ENCODE assay signal across 8 cellular contexts in genomic region chr10:73879296-73880173, GRCh38. TPM values are rescaled to one million over a fixed set of nuclear protein-coding genes. Genes with fewer than 3 reads are reported as not detected.
A peak's percentile ranks its signal among the peaks of the same experiment; 100 is the strongest.
DNase-seq lines count a peak whose midpoint lies in the region; ATAC-seq and TF ChIP-seq lines count a peak whose summit lies in the region.

No MANE protein-coding gene starts in this region.

- 11 to 13% methylated on average over 14 of the region's 14 CpGs for WGBS in esophagus squamous epithelium, 2 donors

- H4K20me1 ChIP-seq in PC-3 (ENCODE audit: low read length) = no peaks in the 10 kb centered on the region

- no peaks in the 10 kb centered on the region for H3K9me2 ChIP-seq in PC-3 (replicated peaks; ENCODE audit: low read length)

- peak; percentile 38 for DNase-seq in COR-L47 (lab: John Stamatoyannopoulos, UW)
- DNase-seq in GM20000 (ENCODE audit: low spot score) = peak; percentile 84
- DNase-seq in HL-60 (ENCODE audit: low read depth in 1 of 2, low spot score in 1 of 2) = peak; percentile 85 to 93
- peak; percentile 100 for DNase-seq in PC-3
- peak; percentile 91 for DNase-seq in activated T-cell treated with anti-CD3 and anti-CD28 coated beads, Interleukin-2, amount 50 U/mL, for 1 hour
- DNase-seq in esophagus squamous epithelium (lab: John Stamatoyannopoulos, UW) = peak; percentile 40
- peak; percentile 80 for DNase-seq in neural crest cell (ENCODE audit: low read depth, low spot score)
- peak; percentile 95 for DNase-seq in stimulated activated naive CD8-positive, alpha-beta T cell treated with anti-CD3 and anti-CD28 coated beads, Interleukin-15, Interleukin-2, amounts not matched to agents 100 U/mL and 50 U/mL, for 24 hours

- intact Hi-C loops in PC-3 (cut with micrococcal nuclease) = loop anchor here (1.0 to 5.0 kb wide), 6 partner anchors 30 to 227 kb away; partner anchors contain the start of gene NDST2
- intact Hi-C loops in esophagus squamous epithelium (cut with DNase I) = loop anchor here (5.0 kb wide), 1 partner anchor 32 kb away; no protein-coding TSS in a partner anchor

- TF ChIP-seq POLR2A in esophagus squamous epithelium (IDR thresholded peaks at IDR 0.05) = no peak

- H3K4me1 Mint-ChIP-seq in neural crest cell = peaks cover 11% of the 10 kb centered on the region

- POLR2A ChIA-PET in PC-3 (lab: Charles Lee; ENCODE audit: unreplicated experiment) = interaction anchor here (0.5 to 0.9 kb wide), 10 partner anchors 9 to 623 kb away, joined by 3 to 10 read pairs (median 5); partner anchors contain the start of gene VCL

- H3K4me3 ChIP-seq in HL-60 (replicated peaks; ENCODE audit: insufficient read depth, low read length) = no peak overlapping the region
- peak overlapping the region; percentile 8; the same call in 1 of the 2 replicates for H3K4me3 ChIP-seq in PC-3 (ENCODE audit: low read length)
- no peak overlapping the region for H3K4me3 ChIP-seq in esophagus squamous epithelium

- H3K36me3 ChIP-seq in PC-3 (ENCODE audit: low read depth, low read length) = no peaks in the 10 kb centered on the region
- H3K36me3 ChIP-seq in esophagus squamous epithelium = no peaks in the 10 kb centered on the region

- H3F3A ChIP-seq in PC-3 (ENCODE audit: low read length, unreplicated experiment) = no peaks in the 10 kb centered on the region

- peak overlapping the region; percentile 67 for H2AFZ ChIP-seq in PC-3 (ENCODE audit: low read length)

- H3K9ac ChIP-seq in PC-3 (ENCODE audit: low read length) = peak overlapping the region; percentile 2; the same call in 1 of the 2 replicates

- ATAC-seq in PC-3 = peak; percentile 76
- ATAC-seq in stimulated activated naive CD8-positive, alpha-beta T cell treated with anti-CD3 and anti-CD28 coated beads, Interleukin-15, Interleukin-2, amounts not matched to agents 100 U/mL and 50 U/mL, for 24 hours = peak; percentile 95

- peaks cover 18% of the 10 kb centered on the region for H3K27me3 Mint-ChIP-seq in neural crest cell (ENCODE audit: low read depth)

- no peaks in the 10 kb centered on the region for H3K36me3 Mint-ChIP-seq in neural crest cell (ENCODE audit: low read depth)

- H3K27ac ChIP-seq in HL-60 (replicated peaks) (no peak overlapping the region), PC-3 (ENCODE audit: low read length) (no peak overlapping the region), esophagus squamous epithelium (peak overlapping the region; percentile 15 to 47 (median 40))

- TF ChIP-seq CTCF in GM20000 (IDR thresholded peaks at IDR 0.05; ENCODE audit: extremely low read depth, missing control alignments) (peak; percentile 83), HL-60 (IDR thresholded peaks at IDR 0.05; ENCODE audit: insufficient read depth, low read length) (peak; percentile 91), PC-3 (conservative IDR thresholded peaks at IDR 0.05; ENCODE audit: low read depth, low read length) (peak; percentile 100), esophagus squamous epithelium (IDR thresholded peaks at IDR 0.05) (peak; percentile 94 to 97 (median 96)), neural crest cell (conservative IDR thresholded peaks at IDR 0.05) (peak; percentile 98)

- H3K4me1 ChIP-seq in PC-3 (ENCODE audit: insufficient read depth, low read length) (peaks cover 51% of the 10 kb centered on the region), esophagus squamous epithelium (peaks cover 19 to 41% (median 25%) of the 10 kb centered on the region in 3 donors)

- CTCF ChIA-PET in PC-3 (lab: Charles Lee) = interaction anchor here (0.5 to 2.0 kb wide), 48 partner anchors 9 to 922 kb away, joined by 3 to 39 read pairs (median 4); partner anchors contain the start of genes ADK, AP3M1, CHCHD1 and VCL

- peak overlapping the region; percentile 54 for H3K4me2 ChIP-seq in PC-3 (ENCODE audit: low read length)

- no peaks in the 10 kb centered on the region for H3K9me3 ChIP-seq in PC-3 (ENCODE audit: low read length)
- H3K9me3 ChIP-seq in esophagus squamous epithelium = no peaks in the 10 kb centered on the region

- BruUV-seq in PC-3 (replicated peaks; lab: Mats Ljungman, UMichigan) = no TSS peak

- H3K9me3 Mint-ChIP-seq in neural crest cell = no peaks in the 10 kb centered on the region

- no peaks in the 10 kb centered on the region for H3K27me3 ChIP-seq in HL-60 (ENCODE audit: insufficient read depth, poor library complexity, severe bottlenecking)
- H3K27me3 ChIP-seq in PC-3 (ENCODE audit: low read length) = no peaks in the 10 kb centered on the region
- H3K27me3 ChIP-seq in esophagus squamous epithelium = no peaks in the 10 kb centered on the region

- no peaks in the 10 kb centered on the region for H3K79me2 ChIP-seq in PC-3 (ENCODE audit: low read length)

- peak overlapping the region; percentile 70 for H3K27ac Mint-ChIP-seq in neural crest cell (ENCODE audit: unreplicated experiment)

- H3K4me3 Mint-ChIP-seq in neural crest cell = peak overlapping the region; percentile 23

RNA-seq across cellular contexts. Expression of gene CAMK2G, which starts 5.2 kb away (rescaled TPM):
- total RNA-seq in PC-3 (2014; rRNA removed) = 170 and 179 TPM in 2 replicates
- total RNA-seq in esophagus squamous epithelium = 10 to 100 TPM; 15.5 to 37.0 (median 28.6) TPM
- 25.5 and 25.7 TPM in 2 replicates for total RNA-seq in neural crest cell

RNA-seq across cellular contexts. Expression of gene PLAU, which starts 31.4 kb away (rescaled TPM):
- total RNA-seq in PC-3 (2014; rRNA removed) = 1,570 and 1,582 TPM in 2 replicates
- 10 to 100 TPM in 2 of 4 donors, 1 to 10 TPM in 2; 8.8 to 15.9 (median 11.9) TPM for total RNA-seq in esophagus squamous epithelium
- 3.5 and 4.2 TPM in 2 replicates for total RNA-seq in neural crest cell

Comparison
In these comparisons a context has a peak if more than half of its experiments do, and no peak if none do; other contexts are left out.
1. DNase-seq: peak in every context shown above with its lines; median percentile 100 in PC-3; 95 in stimulated activated naive CD8-positive, alpha-beta T cell treated with anti-CD3 and anti-CD28 coated beads, Interleukin-15, Interleukin-2, amounts not matched to agents 100 U/mL and 50 U/mL, for 24 hours; 91 in activated T-cell treated with anti-CD3 and anti-CD28 coated beads, Interleukin-2, amount 50 U/mL, for 1 hour; 89 in HL-60; 84 in GM20000; 80 in neural crest cell; 40 in esophagus squamous epithelium; 38 in COR-L47.
2. H3K27ac ChIP-seq: peak in esophagus squamous epithelium (4 of 4); none in HL-60 (single experiment) and PC-3 (single experiment).
3. RNA of gene PLAU, which starts 31.4 kb away (total RNA-seq): 1,570 to 1,582 TPM in PC-3; 8.8 to 15.9 TPM in esophagus squamous epithelium and 3.5 to 4.2 TPM in neural crest cell; every median in the first group is over 10 times any median in the second.
4. Peak in every context shown above with its lines, with median percentiles within 50 percentile points of each other: CTCF ChIP-seq.